Comparison of ENCODE assay signal across 17 cellular contexts in the genomic region with DNA sequence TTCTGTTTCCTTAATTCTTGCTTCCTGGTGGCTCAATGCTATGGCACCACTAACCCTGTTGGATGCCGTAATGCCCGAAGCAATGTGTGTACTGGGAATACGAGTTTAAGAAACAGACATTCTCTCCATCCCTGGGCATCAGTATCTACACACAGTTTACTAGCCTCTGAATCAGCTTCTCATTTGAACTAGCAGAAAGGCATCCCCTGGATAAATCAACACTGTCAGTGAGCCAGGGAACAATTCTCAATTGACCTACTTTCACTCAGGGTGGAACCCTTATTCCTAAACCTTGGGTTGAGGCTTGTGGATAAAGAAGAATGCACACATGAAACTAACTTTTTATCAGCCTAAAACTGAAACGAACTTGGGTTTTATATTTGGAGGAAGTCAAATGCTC.
DNase-seq lines count a peak whose midpoint lies in the region; FAIRE-seq and TF ChIP-seq lines count a peak whose summit lies in the region.
"Had no signal": no experiment of that assay in that cellular context is flagged by ENCODE, and none has a peak within 500 bp of the region (broad histone marks: within the 10 kb centered on the region; RNA-seq: fewer than 3 reads in every experiment).

No MANE protein-coding gene starts in this region.

- peak overlapping the region; percentile 58; the same call in 1 of the 2 replicates for H3K4me2 ChIP-seq in KMS-11

- H3K36me3 ChIP-seq in KMS-11 (ENCODE audit: insufficient read depth) (no peaks in the 10 kb centered on the region), stomach smooth muscle (ENCODE audit: control insufficient read depth in 2 of 2, insufficient read depth in 2 of 2, low read length in 2 of 2) (no peaks in the 10 kb centered on the region)
- H3K36me3 ChIP-seq: BE2C had no signal

- FAIRE-seq in islet of Langerhans (lab: Jason Lieb, UNC): peak; percentile 27
- FAIRE-seq: D721Med, GM12878, H54 had no signal

- TF ChIP-seq CTCF in KMS-11 (conservative IDR thresholded peaks at IDR 0.05; ENCODE audit: low read depth, low read length): no peak

- no peaks in the 10 kb centered on the region for H3K27me3 ChIP-seq in KMS-11 (ENCODE audit: insufficient read depth, low read depth)
- H3K27me3 ChIP-seq in stomach smooth muscle (ENCODE audit: control insufficient read depth in 1 of 2, insufficient read depth in 2 of 2, low read length in 2 of 2): no peaks in the 10 kb centered on the region

- H3K9me3 ChIP-seq in stomach smooth muscle (ENCODE audit: control insufficient read depth in 2 of 2, low read length in 2 of 2): no peaks in the 10 kb centered on the region
- H3K9me3 ChIP-seq: BE2C had no signal

- DNase-seq in cerebellar cortex (ENCODE audit: low spot score): peak; percentile 68
- DNase-seq in T-helper 1 cell: no peak
- no peak for DNase-seq in hepatic stellate cell (ENCODE audit: low spot score)
- DNase-seq in DMS79 treated with DMSO at 0.1 percent for 48 hours (lab: John Stamatoyannopoulos, UW): no peak
- DNase-seq in DMS 273 treated with DMSO at 0.1 percent for 48 hours (lab: John Stamatoyannopoulos, UW): no peak
- DNase-seq: BE2C, Karpas-422, MV-4-11, NCI-H1105 treated with DMSO at 0.1 percent for 48 hours, NCI-H2171 treated with DMSO at 0.1 percent for 48 hours, Right ventricle myocardium superior had no signal

- no peak overlapping the region for H2AFZ ChIP-seq in KMS-11 (ENCODE audit: low read depth)

- H3K4me1 ChIP-seq in KMS-11 (ENCODE audit: low read depth, poor library complexity, severe bottlenecking) (peaks cover 27% of the 10 kb centered on the region), stomach smooth muscle (ENCODE audit: control insufficient read depth, insufficient read depth, low read length) (peaks cover 24% of the 10 kb centered on the region)
- H3K4me1 ChIP-seq: BE2C had no signal

- no peaks in the 10 kb centered on the region for H4K20me1 ChIP-seq in KMS-11 (ENCODE audit: insufficient read depth)

- H3K27ac ChIP-seq in KMS-11 (no peak overlapping the region), stomach smooth muscle (ENCODE audit: low read length) (peak overlapping the region; percentile 18)

- H3K9ac ChIP-seq in KMS-11 (no peak overlapping the region; the same call in 1 of the 2 replicates), stomach smooth muscle (ENCODE audit: low read length in 2 of 2) (no peak overlapping the region)

- H3K79me2 ChIP-seq in KMS-11 (ENCODE audit: insufficient read depth, low read depth): no peaks in the 10 kb centered on the region

- H3K4me3 ChIP-seq in KMS-11 (IDR thresholded peaks at IDR 0.05; ENCODE audit: insufficient read depth, low read depth, low read length) (no peak overlapping the region), stomach smooth muscle (ENCODE audit: low read length in 2 of 2) (peak overlapping the region in 1 of 2 donors; percentile 6)
- H3K4me3 ChIP-seq: GM12878 had no signal
